7 cellular contexts compared by ENCODE assay signal in the genomic region with DNA sequence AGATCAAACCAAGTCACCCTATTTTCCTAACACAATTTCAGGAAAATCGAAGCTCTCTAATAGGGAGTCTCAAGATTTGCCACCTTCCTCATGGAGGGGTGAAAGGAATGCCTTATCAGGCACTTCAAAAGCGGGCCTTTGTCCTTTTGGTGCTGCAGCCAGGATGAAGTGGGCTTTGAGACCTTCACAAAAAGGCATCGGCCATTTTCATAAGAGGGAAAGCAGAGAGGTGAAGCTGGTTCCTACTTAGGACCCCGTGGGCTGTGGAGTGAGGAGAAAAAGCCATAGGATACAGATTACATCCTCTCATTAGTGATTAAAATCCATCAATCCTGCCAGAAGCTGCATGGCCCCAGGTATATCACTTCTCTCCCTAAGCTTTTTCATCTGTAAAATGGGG. TPM values are rescaled to one million over a fixed set of nuclear protein-coding genes. Genes with fewer than 3 reads are reported as not detected.
DNase-seq lines count a peak whose midpoint lies in the region; ATAC-seq, FAIRE-seq and TF ChIP-seq lines count a peak whose summit lies in the region.

No MANE protein-coding gene starts in this region.

- H4K20me1 ChIP-seq in HCT116 (ENCODE audit: insufficient read depth) (no peaks in the 10 kb centered on the region), hepatocyte (ENCODE audit: insufficient read depth, poor library complexity, severe bottlenecking) (peaks cover 3% of the 10 kb centered on the region)

- CTCF ChIA-PET in HCT116 (lab: Charles Lee) = interaction anchor here (0.7 to 2.0 kb wide), 6 partner anchors 10 to 176 kb away, joined by 5 to 12 read pairs (median 6); a partner anchor contains a TSS

- TF ChIP-seq POLR2A in HCT116 (IDR thresholded peaks at IDR 0.05; ENCODE audit: borderline replicate concordance, extremely low read depth, insufficient read depth, insufficient read length) = no peak

- 74% methylated on average over 4 of the region's 4 CpGs for WGBS in hepatocyte (ENCODE audit: low lambda C conversion rate, missing lambda C conversion rate)
- 37 to 58% (median 48%) methylated on average over 4 of the region's 4 CpGs for WGBS in small intestine, 3 donors

- H2AFZ ChIP-seq in HCT116 (ENCODE audit: low read depth, low read length, poor library complexity, severe bottlenecking) = no peak overlapping the region
- peak overlapping the region; percentile 59 for H2AFZ ChIP-seq in hepatocyte

- H3K27me3 ChIP-seq in HCT116 (ENCODE audit: insufficient read depth, low read length) (no peaks in the 10 kb centered on the region), hepatocyte (no peaks in the 10 kb centered on the region), small intestine (ENCODE audit: control insufficient read depth in 2 of 2, insufficient read depth in 2 of 2, low read length in 2 of 2) (no peaks in the 10 kb centered on the region)

- peaks cover 10 to 32% of the 10 kb centered on the region in 2 experiments for H3K4me1 ChIP-seq in HCT116 (ENCODE audit: control insufficient read depth in 1 of 2, insufficient read depth in 2 of 2, low read length in 2 of 2)
- H3K4me1 ChIP-seq in hepatocyte (ENCODE audit: insufficient read depth) = peaks cover 22% of the 10 kb centered on the region
- H3K4me1 ChIP-seq in small intestine (ENCODE audit: control insufficient read depth in 2 of 2, insufficient read depth in 1 of 2, low read depth in 1 of 2, low read length in 1 of 2) = peaks cover 3 to 11% of the 10 kb centered on the region in 2 donors

- intact Hi-C loops in HCT116 (cut with micrococcal nuclease) = loop anchor here (1.0 to 5.0 kb wide), 3 partner anchors 56 to 116 kb away; no protein-coding TSS in a partner anchor

- FAIRE-seq in small intestine (lab: Jason Lieb, UNC) = no peak

- no peaks in the 10 kb centered on the region for H3K9me3 ChIP-seq in HCT116 (ENCODE audit: control insufficient read depth in 1 of 2, insufficient read depth in 1 of 2, low read depth in 1 of 2, low read length in 2 of 2)
- no peaks in the 10 kb centered on the region for H3K9me3 ChIP-seq in hepatocyte (ENCODE audit: low read depth)
- no peaks in the 10 kb centered on the region for H3K9me3 ChIP-seq in small intestine (ENCODE audit: control insufficient read depth, low read depth)

- no peak for TF ChIP-seq CTCF in HCT116 (IDR thresholded peaks at IDR 0.05 in 2 of 3, conservative IDR thresholded peaks at IDR 0.05 in 1 of 3; ENCODE audit: borderline replicate concordance in 1 of 3, insufficient read depth in 1 of 3, low read depth in 2 of 3, low read length in 2 of 3)
- TF ChIP-seq CTCF in WI38 (IDR thresholded peaks at IDR 0.05; ENCODE audit: low read depth, low read length) = no peak
- TF ChIP-seq CTCF in hepatocyte (IDR thresholded peaks at IDR 0.05; ENCODE audit: poor library complexity) = no peak

- RAD21 ChIA-PET in HCT116 (lab: Charles Lee; ENCODE audit: low non-redundant PET in 1 of 2, low total read pairs in 2 of 2, uncharacterized antibody in 2 of 2, unreplicated experiment in 2 of 2) = interaction anchor here (0.7 to 1.2 kb wide), 4 partner anchors 101 to 176 kb away, joined by 3 to 9 read pairs (median 4); no protein-coding TSS in a partner anchor

- no peak for ATAC-seq in HCT116

- H3K4me3 ChIP-seq in HCT116 (replicated peaks in 1 of 2; ENCODE audit: low read depth in 1 of 2, low read length in 2 of 2) (peak overlapping the region; percentile 70 to 98), WI38 (ENCODE audit: low read depth, low read length) (peak overlapping the region; percentile 91), hepatocyte (peak overlapping the region; percentile 51), small intestine (ENCODE audit: low read depth in 1 of 2, low read length in 2 of 2) (peak overlapping the region; percentile 83 to 85)

- H3K9ac ChIP-seq in HCT116 (ENCODE audit: low read length) = peak overlapping the region; percentile 73

- peaks cover 0 to 4% of the 10 kb centered on the region in 2 experiments; a peak in 1 of 4 replicates for H3K36me3 ChIP-seq in HCT116 (ENCODE audit: control insufficient read depth in 1 of 2, insufficient read depth in 2 of 2, low read length in 2 of 2)
- H3K36me3 ChIP-seq in hepatocyte (replicated peaks; ENCODE audit: insufficient read depth, low read depth) = no peaks in the 10 kb centered on the region
- H3K36me3 ChIP-seq in small intestine (ENCODE audit: control insufficient read depth in 2 of 2, insufficient read depth in 2 of 2, low read length in 2 of 2) = no peaks in the 10 kb centered on the region

- peaks cover 31% of the 10 kb centered on the region for H3K79me2 ChIP-seq in HCT116 (ENCODE audit: insufficient read depth, low read length)
- H3K79me2 ChIP-seq in hepatocyte = peaks cover 34% of the 10 kb centered on the region

- peak overlapping the region; percentile 75; the same call in 1 of the 2 replicates for H3K27ac ChIP-seq in HCT116 (ENCODE audit: low read depth, low read length)
- no peak overlapping the region for H3K27ac ChIP-seq in hepatocyte
- no peak overlapping the region for H3K27ac ChIP-seq in small intestine (ENCODE audit: low read depth in 1 of 2, low read length in 1 of 2)

- no TSS peak for BruUV-seq in HCT116 (replicated peaks; lab: Mats Ljungman, UMichigan)

- H3K4me2 ChIP-seq in HCT116 (ENCODE audit: low read length) (peak overlapping the region; percentile 98), hepatocyte (peak overlapping the region; percentile 79)

- TF ChIP-seq RAD21 in HCT116 (IDR thresholded peaks at IDR 0.05; ENCODE audit: low read depth) = no peak

- H3K9me2 ChIP-seq in HCT116 (ENCODE audit: insufficient read depth) (no peaks in the 10 kb centered on the region), hepatocyte (replicated peaks; ENCODE audit: insufficient read depth) (no peaks in the 10 kb centered on the region)

- DNase-seq in HCT116 (ENCODE audit: low read depth, low spot score) (no peak), hepatocyte (ENCODE audit: low spot score) (no peak), small intestine (no peak), middle frontal gyrus (ENCODE audit: extremely low spot score, low spot score) (no peak), medulla oblongata (ENCODE audit: extremely low spot score) (no peak), NCI-H524 treated with DMSO at 0.1 percent for 48 hours (lab: John Stamatoyannopoulos, UW) (no peak)

- POLR2A ChIA-PET in HCT116 (lab: Charles Lee) = interaction anchor here (0.8 to 1.4 kb wide), 3 partner anchors 15 to 101 kb away, joined by 3 to 5 read pairs (median 3); no protein-coding TSS in a partner anchor

TF ChIP-seq in HCT116, 20 proteins besides CTCF, POLR2A, EP300 and RAD21:
- TF ChIP-seq ZNF274 (IDR thresholded peaks at IDR 0.05; ENCODE audit: low read depth, low read length) (no peak), ELF1 (IDR thresholded peaks at IDR 0.05; ENCODE audit: borderline replicate concordance, low read depth) (no peak), YY1 (IDR thresholded peaks at IDR 0.05; ENCODE audit: extremely low read depth, insufficient replicate concordance, low read depth, low read length) (no peak), CEBPB (IDR thresholded peaks at IDR 0.05; ENCODE audit: low read depth) (no peak), EGR1 (IDR thresholded peaks at IDR 0.05; ENCODE audit: low read depth) (no peak), SIN3A (IDR thresholded peaks at IDR 0.05; ENCODE audit: low read depth) (no peak), JUND (IDR thresholded peaks at IDR 0.05) (no peak), EZH2phosphoT487 (IDR thresholded peaks at IDR 0.05; ENCODE audit: borderline replicate concordance) (no peak), SP1 (IDR thresholded peaks at IDR 0.05; ENCODE audit: low read depth) (no peak)
- TF ChIP-seq, protein P1, sequence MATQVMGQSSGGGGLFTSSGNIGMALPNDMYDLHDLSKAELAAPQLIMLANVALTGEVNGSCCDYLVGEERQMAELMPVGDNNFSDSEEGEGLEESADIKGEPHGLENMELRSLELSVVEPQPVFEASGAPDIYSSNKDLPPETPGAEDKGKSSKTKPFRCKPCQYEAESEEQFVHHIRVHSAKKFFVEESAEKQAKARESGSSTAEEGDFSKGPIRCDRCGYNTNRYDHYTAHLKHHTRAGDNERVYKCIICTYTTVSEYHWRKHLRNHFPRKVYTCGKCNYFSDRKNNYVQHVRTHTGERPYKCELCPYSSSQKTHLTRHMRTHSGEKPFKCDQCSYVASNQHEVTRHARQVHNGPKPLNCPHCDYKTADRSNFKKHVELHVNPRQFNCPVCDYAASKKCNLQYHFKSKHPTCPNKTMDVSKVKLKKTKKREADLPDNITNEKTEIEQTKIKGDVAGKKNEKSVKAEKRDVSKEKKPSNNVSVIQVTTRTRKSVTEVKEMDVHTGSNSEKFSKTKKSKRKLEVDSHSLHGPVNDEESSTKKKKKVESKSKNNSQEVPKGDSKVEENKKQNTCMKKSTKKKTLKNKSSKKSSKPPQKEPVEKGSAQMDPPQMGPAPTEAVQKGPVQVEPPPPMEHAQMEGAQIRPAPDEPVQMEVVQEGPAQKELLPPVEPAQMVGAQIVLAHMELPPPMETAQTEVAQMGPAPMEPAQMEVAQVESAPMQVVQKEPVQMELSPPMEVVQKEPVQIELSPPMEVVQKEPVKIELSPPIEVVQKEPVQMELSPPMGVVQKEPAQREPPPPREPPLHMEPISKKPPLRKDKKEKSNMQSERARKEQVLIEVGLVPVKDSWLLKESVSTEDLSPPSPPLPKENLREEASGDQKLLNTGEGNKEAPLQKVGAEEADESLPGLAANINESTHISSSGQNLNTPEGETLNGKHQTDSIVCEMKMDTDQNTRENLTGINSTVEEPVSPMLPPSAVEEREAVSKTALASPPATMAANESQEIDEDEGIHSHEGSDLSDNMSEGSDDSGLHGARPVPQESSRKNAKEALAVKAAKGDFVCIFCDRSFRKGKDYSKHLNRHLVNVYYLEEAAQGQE (IDR thresholded peaks at IDR 0.05; ENCODE audit: low read depth) = no peak
- TF ChIP-seq, protein P2, sequence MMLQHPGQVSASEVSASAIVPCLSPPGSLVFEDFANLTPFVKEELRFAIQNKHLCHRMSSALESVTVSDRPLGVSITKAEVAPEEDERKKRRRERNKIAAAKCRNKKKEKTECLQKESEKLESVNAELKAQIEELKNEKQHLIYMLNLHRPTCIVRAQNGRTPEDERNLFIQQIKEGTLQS (IDR thresholded peaks at IDR 0.05) = no peak

RNA-seq across cellular contexts. Expression of a gene that starts 0.9 kb away (rescaled TPM):
- total RNA-seq in HCT116 (2021; ENCODE audit: unreplicated experiment) (63.0 TPM), hepatocyte (24.1 and 34.4 TPM in 2 replicates)
- polyA plus RNA-seq in HCT116 (2012) = 27.7 and 36.8 TPM in 2 replicates
- polyA plus RNA-seq in hepatocyte (29.9 and 30.0 TPM in 2 replicates), small intestine (10 to 100 TPM; 39.1 to 52.1 (median 47.0) TPM)

RNA-seq across cellular contexts. Expression of a gene that starts 39.5 kb away (rescaled TPM):
- total RNA-seq in HCT116 (2021; ENCODE audit: unreplicated experiment) = 91.9 TPM
- 16.5 and 21.3 TPM in 2 replicates for polyA plus RNA-seq in HCT116 (2012)
- 78.9 and 82.0 TPM in 2 replicates for total RNA-seq in hepatocyte
- polyA plus RNA-seq in hepatocyte = 117 and 128 TPM in 2 replicates
- 100 to 1,000 TPM in 1 of 3 donors, 10 to 100 TPM in 2; 63.1 to 107 (median 92.1) TPM for polyA plus RNA-seq in small intestine

RNA-seq across cellular contexts. Expression of a gene that starts 43.9 kb away (rescaled TPM):
- 3.4 TPM for total RNA-seq in HCT116 (2021; ENCODE audit: unreplicated experiment)
- polyA plus RNA-seq in HCT116 (2012) = 0.79 and 1.4 TPM in 2 replicates
- 1.4 and 3.4 TPM in 2 replicates for total RNA-seq in hepatocyte
- 1.1 and 1.4 TPM in 2 replicates for polyA plus RNA-seq in hepatocyte
- polyA plus RNA-seq in small intestine = 1 to 10 TPM in 2 of 3 donors, not detected in 1; 1.0 to 1.9 TPM
